In genomic region chr15:63945005-63945788, GRCh38 we compare ENCODE assay signal across 8 cellular contexts.
DNase-seq lines count a peak whose midpoint lies in the region; ATAC-seq, FAIRE-seq and TF ChIP-seq lines count a peak whose summit lies in the region.

No MANE protein-coding gene starts in this region.

- H2BK15ac ChIP-seq in mesendoderm (replicated peaks; ENCODE audit: low read depth), result no peak overlapping the region

- no peak overlapping the region for H3K56ac ChIP-seq in mesendoderm (ENCODE audit: low read length)

- no peak overlapping the region for H2BK120ac ChIP-seq in mesendoderm (ENCODE audit: low read depth, low read length)

- H3K4me3 Mint-ChIP-seq in effector memory CD8-positive, alpha-beta T cell, result peak overlapping the region in 1 of 2 donors; percentile 43

- peak; percentile 93 for ATAC-seq in effector memory CD8-positive, alpha-beta T cell (replicated peaks)
- no peak for ATAC-seq in HG03139 (IDR thresholded peaks at IDR 0.05; ENCODE audit: unreplicated experiment)

- FAIRE-seq in GM19239 (lab: Jason Lieb, UNC), result peak; percentile 81

- H4K8ac ChIP-seq in mesendoderm (ENCODE audit: low read depth, low read length), result no peak overlapping the region

- H3K27me3 ChIP-seq in mesendoderm (ENCODE audit: insufficient read depth, low read length, poor library complexity), result no peaks in the 10 kb centered on the region

- DNase-seq in AG09309 (ENCODE audit: low read depth) (no peak), GM19239 (ENCODE audit: insufficient read length, low spot score) (peak; percentile 46), NCI-H82 treated with DMSO at 0.1 percent for 48 hours (lab: John Stamatoyannopoulos, UW; ENCODE audit: unreplicated experiment) (peak; percentile 21), mesendoderm (peak; percentile 76)
- DNase-seq in activated CD8-positive, alpha-beta memory T cell treated with anti-CD3 and anti-CD28 coated beads for 1 hour (ENCODE audit: extremely low read depth in 1 of 2, low read depth in 1 of 2), result peak; percentile 14 to 51
- peak; percentile 61 to 69 (median 64) for DNase-seq in effector memory CD8-positive, alpha-beta T cell
- DNase-seq in stimulated activated CD8-positive, alpha-beta memory T cell treated with anti-CD3 and anti-CD28 coated beads, Interleukin-4, amount 100 ng/mL, for 1 hour (ENCODE audit: low read depth in 2 of 2, low spot score in 1 of 2), result peak; percentile 15 to 42

- no peak overlapping the region for H2BK5ac ChIP-seq in mesendoderm (ENCODE audit: low read length)

- no peaks in the 10 kb centered on the region for H3K36me3 ChIP-seq in mesendoderm (ENCODE audit: control insufficient read depth, insufficient read depth, low read length)

- peak overlapping the region; percentile 82 to 94 for H3K27ac Mint-ChIP-seq in effector memory CD8-positive, alpha-beta T cell

- H3K79me1 ChIP-seq in mesendoderm (ENCODE audit: low read length), result no peaks in the 10 kb centered on the region

- no peaks in the 10 kb centered on the region for H3K27me3 Mint-ChIP-seq in effector memory CD8-positive, alpha-beta T cell

- H4K5ac ChIP-seq in mesendoderm (ENCODE audit: low read length), result no peak overlapping the region

- H3K4me1 Mint-ChIP-seq in effector memory CD8-positive, alpha-beta T cell (ENCODE audit: low read depth in 2 of 2), result peaks cover 19 to 28% of the 10 kb centered on the region in 2 donors

- H3K18ac ChIP-seq in mesendoderm (ENCODE audit: low read length), result no peak overlapping the region

- no peak overlapping the region for H3K4ac ChIP-seq in mesendoderm (ENCODE audit: low read depth, low read length)

- no peaks in the 10 kb centered on the region for H3K79me2 ChIP-seq in mesendoderm (ENCODE audit: control insufficient read depth, insufficient read depth, low read length)

- TF ChIP-seq CTCF in AG09309 (IDR thresholded peaks at IDR 0.05; ENCODE audit: control insufficient read depth, insufficient read depth, low read depth, low read length, missing control alignments), result peak; percentile 95

- WGBS in mesendoderm (ENCODE audit: extremely low coverage, insufficient coverage, low lambda C conversion rate), result no CpG with 5 or more reads among the region's 8 CpGs

- no peak overlapping the region for H3K9ac ChIP-seq in mesendoderm (ENCODE audit: low read length)

- H3K27ac ChIP-seq in mesendoderm (ENCODE audit: low read depth, low read length), result no peak overlapping the region

- no peak overlapping the region for H3K23ac ChIP-seq in mesendoderm (ENCODE audit: low read length)

- no peaks in the 10 kb centered on the region for H3K9me3 Mint-ChIP-seq in effector memory CD8-positive, alpha-beta T cell

- no peak overlapping the region for H2AK5ac ChIP-seq in mesendoderm (ENCODE audit: low read length)

- H3K4me2 ChIP-seq in mesendoderm (ENCODE audit: low read length), result no peak overlapping the region

- H3K36me3 Mint-ChIP-seq in effector memory CD8-positive, alpha-beta T cell (ENCODE audit: insufficient read depth), result peaks cover 7% of the 10 kb centered on the region

- no peaks in the 10 kb centered on the region for H3K4me1 ChIP-seq in mesendoderm (ENCODE audit: control insufficient read depth, low read depth, low read length)

- no peak overlapping the region for H3K4me3 ChIP-seq in AG09309 (ENCODE audit: control insufficient read depth, low read depth, low read length)
- H3K4me3 ChIP-seq in mesendoderm (ENCODE audit: low read length), result no peak overlapping the region
